ENCODE assay signal across 1 cellular context in the genomic region with DNA sequence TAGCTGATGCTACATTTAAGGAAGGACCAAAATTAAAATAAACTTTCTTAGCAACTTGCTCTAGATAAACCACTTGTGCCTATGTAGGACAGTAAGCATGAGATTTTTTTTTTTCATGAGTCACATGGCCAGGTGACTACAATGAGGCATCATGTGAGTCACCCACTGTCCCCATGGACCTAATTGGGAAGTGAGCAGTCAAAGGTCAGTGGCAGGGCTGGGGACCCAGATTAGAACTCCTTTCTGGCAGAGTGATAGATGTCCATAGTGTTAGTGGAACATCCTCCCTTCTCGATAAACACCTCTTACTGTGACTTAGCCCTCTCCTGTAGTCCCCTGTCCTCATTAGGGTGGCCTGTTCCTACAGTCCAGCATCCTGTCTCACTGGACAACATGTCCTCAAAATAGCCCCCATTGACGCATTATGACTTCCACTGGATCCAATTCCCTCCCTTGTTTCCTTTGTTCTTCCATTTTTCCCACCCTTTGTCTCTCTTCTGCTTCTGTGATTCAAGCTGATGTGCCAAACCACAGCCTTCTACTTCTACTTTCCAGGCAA.
TF ChIP-seq lines count a peak whose summit lies in the region.

No MANE protein-coding gene starts in this region.

TF ChIP-seq in liver, 16 proteins besides CTCF, POLR2A, EP300 and RAD21 (continued from another document):
- TF ChIP-seq FOXA1 (IDR thresholded peaks at IDR 0.05) (no peak), JUND (IDR thresholded peaks at IDR 0.05) (peak; percentile 25 to 80), EGR1 (IDR thresholded peaks at IDR 0.05; ENCODE audit: low read depth in 2 of 2) (no peak)
